ENCODE assay signal across 1 cellular context in the genomic region with DNA sequence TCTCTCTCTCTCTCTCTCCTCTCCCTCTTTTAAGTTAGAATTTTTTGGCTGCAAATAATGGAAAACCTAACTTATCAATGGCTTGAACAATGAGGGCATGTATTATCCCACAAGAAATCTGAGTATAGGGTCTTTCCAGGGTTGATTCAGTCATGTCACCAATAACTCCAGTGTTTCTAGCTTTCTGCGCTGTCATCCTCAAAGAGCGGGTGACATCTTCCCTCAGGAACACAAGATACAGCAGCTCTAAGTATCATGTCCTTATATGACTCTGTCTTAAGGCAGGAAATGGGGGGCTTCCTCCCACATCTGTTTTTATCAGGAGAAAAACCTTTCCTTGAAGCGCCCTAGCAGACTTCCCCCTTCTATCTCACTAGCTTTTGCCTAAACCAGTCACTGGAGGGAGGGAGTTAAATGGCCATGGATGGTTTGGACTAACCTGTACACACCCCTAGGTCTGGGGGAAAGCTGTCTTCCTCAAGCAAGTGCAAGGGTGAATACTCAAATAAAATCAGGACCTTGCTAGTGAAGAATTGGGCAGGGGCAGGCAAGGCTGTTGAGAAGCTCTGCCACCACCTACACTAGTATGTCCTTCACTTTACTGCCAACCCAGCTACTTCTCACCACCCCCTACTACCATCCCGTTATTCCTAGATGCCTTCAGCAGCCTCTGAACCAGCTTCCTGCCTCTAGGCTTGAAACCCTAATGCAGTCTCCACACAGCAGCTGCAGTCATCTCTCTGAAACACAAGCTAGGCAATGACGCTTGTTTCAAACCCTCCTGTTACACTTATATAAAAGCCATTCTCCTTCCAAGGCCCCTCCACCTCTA.
A peak's percentile ranks its signal among the peaks of the same experiment; 100 is the strongest.
TF ChIP-seq lines count a peak whose summit lies in the region.

No MANE protein-coding gene starts in this region.

TF ChIP-seq in K562, 482 proteins besides CTCF, POLR2A, EP300 and RAD21:
- TF ChIP-seq NR2C1 (IDR thresholded peaks at IDR 0.05) = no peak
- TF ChIP-seq NR2C1 (tag; IDR thresholded peaks at IDR 0.05) = no peak
- TF ChIP-seq MAFK (IDR thresholded peaks at IDR 0.05; ENCODE audit: low read length) = 0 out of 2 replicates have a peak, but pooled peaks have one; percentile 24
- peak in 1 of 2 experiments; percentile 44; a peak in 1 of 4 replicates for TF ChIP-seq SRF (CRISPR knock-in tag; IDR thresholded peaks at IDR 0.05)
- TF ChIP-seq TAF15 (IDR thresholded peaks at IDR 0.05; ENCODE audit: low read depth, low read length) = no peak
- TF ChIP-seq, protein P1, sequence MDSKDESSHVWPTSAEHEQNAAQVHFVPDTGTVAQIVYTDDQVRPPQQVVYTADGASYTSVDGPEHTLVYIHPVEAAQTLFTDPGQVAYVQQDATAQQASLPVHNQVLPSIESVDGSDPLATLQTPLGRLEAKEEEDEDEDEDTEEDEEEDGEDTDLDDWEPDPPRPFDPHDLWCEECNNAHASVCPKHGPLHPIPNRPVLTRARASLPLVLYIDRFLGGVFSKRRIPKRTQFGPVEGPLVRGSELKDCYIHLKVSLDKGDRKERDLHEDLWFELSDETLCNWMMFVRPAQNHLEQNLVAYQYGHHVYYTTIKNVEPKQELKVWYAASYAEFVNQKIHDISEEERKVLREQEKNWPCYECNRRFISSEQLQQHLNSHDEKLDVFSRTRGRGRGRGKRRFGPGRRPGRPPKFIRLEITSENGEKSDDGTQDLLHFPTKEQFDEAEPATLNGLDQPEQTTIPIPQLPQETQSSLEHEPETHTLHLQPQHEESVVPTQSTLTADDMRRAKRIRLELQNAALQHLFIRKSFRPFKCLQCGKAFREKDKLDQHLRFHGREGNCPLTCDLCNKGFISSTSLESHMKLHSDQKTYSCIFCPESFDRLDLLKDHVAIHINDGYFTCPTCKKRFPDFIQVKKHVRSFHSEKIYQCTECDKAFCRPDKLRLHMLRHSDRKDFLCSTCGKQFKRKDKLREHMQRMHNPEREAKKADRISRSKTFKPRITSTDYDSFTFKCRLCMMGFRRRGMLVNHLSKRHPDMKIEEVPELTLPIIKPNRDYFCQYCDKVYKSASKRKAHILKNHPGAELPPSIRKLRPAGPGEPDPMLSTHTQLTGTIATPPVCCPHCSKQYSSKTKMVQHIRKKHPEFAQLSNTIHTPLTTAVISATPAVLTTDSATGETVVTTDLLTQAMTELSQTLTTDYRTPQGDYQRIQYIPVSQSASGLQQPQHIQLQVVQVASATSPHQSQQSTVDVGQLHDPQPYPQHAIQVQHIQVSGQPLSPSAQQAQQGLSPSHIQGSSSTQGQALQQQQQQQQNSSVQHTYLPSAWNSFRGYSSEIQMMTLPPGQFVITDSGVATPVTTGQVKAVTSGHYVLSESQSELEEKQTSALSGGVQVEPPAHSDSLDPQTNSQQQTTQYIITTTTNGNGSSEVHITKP (IDR thresholded peaks at IDR 0.05; ENCODE audit: partially characterized antibody) = peak; percentile 94
- TF ChIP-seq MYBL2 (IDR thresholded peaks at IDR 0.05; ENCODE audit: low read depth) = no peak
- TF ChIP-seq MYBL2 (CRISPR knock-in tag; IDR thresholded peaks at IDR 0.05; ENCODE audit: borderline replicate concordance) = no peak
- no peak for TF ChIP-seq POU5F1 (IDR thresholded peaks at IDR 0.05; ENCODE audit: borderline replicate concordance, low read depth, low read length, partially characterized antibody)
- no peak for TF ChIP-seq CBFA2T2 (conservative IDR thresholded peaks at IDR 0.05)
- TF ChIP-seq ZNF324 (CRISPR knock-in tag; IDR thresholded peaks at IDR 0.05) = no peak
- TF ChIP-seq ZNF311 (CRISPR knock-in tag; IDR thresholded peaks at IDR 0.05) = no peak
- 0 out of 2 replicates have a peak, but pooled peaks have one; percentile 16 for TF ChIP-seq MTA3 (IDR thresholded peaks at IDR 0.05; ENCODE audit: borderline replicate concordance)
- TF ChIP-seq ZFPM2 (CRISPR knock-in tag; IDR thresholded peaks at IDR 0.05) = no peak
- peak; percentile 43; the same call in 1 of the 2 replicates for TF ChIP-seq ATF7 (IDR thresholded peaks at IDR 0.05)
- TF ChIP-seq MAFF (IDR thresholded peaks at IDR 0.05; ENCODE audit: low read length) = 0 out of 2 replicates have a peak, but pooled peaks have one; percentile 19
- peak; percentile 50 for TF ChIP-seq ZNF316 (IDR thresholded peaks at IDR 0.05)
- peak; percentile 60 for TF ChIP-seq NFE2 (IDR thresholded peaks at IDR 0.05; ENCODE audit: low read depth)
- peak; percentile 22; the same call in 1 of the 2 replicates for TF ChIP-seq C11orf30 (IDR thresholded peaks at IDR 0.05; ENCODE audit: low read depth)
- TF ChIP-seq DPF2 (IDR thresholded peaks at IDR 0.05) = peak; percentile 12; the same call in 1 of the 2 replicates
- TF ChIP-seq, protein P2, sequence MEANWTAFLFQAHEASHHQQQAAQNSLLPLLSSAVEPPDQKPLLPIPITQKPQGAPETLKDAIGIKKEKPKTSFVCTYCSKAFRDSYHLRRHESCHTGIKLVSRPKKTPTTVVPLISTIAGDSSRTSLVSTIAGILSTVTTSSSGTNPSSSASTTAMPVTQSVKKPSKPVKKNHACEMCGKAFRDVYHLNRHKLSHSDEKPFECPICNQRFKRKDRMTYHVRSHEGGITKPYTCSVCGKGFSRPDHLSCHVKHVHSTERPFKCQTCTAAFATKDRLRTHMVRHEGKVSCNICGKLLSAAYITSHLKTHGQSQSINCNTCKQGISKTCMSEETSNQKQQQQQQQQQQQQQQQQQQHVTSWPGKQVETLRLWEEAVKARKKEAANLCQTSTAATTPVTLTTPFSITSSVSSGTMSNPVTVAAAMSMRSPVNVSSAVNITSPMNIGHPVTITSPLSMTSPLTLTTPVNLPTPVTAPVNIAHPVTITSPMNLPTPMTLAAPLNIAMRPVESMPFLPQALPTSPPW (CRISPR knock-in tag; IDR thresholded peaks at IDR 0.05) = no peak
- TF ChIP-seq, protein P3, sequence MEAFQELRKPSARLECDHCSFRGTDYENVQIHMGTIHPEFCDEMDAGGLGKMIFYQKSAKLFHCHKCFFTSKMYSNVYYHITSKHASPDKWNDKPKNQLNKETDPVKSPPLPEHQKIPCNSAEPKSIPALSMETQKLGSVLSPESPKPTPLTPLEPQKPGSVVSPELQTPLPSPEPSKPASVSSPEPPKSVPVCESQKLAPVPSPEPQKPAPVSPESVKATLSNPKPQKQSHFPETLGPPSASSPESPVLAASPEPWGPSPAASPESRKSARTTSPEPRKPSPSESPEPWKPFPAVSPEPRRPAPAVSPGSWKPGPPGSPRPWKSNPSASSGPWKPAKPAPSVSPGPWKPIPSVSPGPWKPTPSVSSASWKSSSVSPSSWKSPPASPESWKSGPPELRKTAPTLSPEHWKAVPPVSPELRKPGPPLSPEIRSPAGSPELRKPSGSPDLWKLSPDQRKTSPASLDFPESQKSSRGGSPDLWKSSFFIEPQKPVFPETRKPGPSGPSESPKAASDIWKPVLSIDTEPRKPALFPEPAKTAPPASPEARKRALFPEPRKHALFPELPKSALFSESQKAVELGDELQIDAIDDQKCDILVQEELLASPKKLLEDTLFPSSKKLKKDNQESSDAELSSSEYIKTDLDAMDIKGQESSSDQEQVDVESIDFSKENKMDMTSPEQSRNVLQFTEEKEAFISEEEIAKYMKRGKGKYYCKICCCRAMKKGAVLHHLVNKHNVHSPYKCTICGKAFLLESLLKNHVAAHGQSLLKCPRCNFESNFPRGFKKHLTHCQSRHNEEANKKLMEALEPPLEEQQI (IDR thresholded peaks at IDR 0.05) = no peak
- TF ChIP-seq CBFA2T3 (IDR thresholded peaks at IDR 0.05) = peak; percentile 52
- TF ChIP-seq, protein P4, sequence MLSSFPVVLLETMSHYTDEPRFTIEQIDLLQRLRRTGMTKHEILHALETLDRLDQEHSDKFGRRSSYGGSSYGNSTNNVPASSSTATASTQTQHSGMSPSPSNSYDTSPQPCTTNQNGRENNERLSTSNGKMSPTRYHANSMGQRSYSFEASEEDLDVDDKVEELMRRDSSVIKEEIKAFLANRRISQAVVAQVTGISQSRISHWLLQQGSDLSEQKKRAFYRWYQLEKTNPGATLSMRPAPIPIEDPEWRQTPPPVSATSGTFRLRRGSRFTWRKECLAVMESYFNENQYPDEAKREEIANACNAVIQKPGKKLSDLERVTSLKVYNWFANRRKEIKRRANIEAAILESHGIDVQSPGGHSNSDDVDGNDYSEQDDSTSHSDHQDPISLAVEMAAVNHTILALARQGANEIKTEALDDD (IDR thresholded peaks at IDR 0.05) = peak; percentile 81
- no peak for TF ChIP-seq ZNF282 (CRISPR knock-in tag; IDR thresholded peaks at IDR 0.05)
